ENCODE assay signal across 8 cellular contexts in the genomic region with DNA sequence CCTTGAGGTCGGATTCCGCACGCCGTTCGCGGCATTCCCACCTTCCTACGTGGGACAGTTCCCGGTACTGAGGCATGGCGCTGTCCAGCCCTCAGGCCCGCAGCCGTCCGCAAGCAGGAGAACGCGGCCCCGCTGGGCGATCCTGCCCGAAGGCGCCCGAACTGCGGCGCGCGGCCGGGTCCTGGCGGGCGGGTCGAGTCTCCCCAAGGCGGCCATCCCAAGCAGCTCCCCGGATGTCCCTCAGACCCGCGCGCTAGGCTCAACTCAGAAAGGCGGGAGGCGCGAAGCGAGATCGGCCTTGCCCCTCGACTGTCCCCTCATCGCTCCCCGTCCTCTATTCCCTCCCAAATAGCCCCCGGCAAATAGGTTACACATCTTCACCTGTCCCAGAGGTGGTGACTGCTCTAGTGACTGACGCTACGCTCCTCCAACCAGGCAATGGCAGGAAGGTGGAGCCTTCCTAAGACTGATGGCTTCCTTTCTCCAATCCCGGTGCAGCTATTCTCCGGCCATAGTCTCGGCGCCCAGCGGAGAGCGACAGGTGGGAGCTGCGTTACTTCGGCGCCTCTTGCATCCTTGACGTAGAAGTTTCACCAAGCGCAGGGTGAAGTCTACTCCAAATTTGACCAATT. TPM values are rescaled to one million over a fixed set of nuclear protein-coding genes. Genes with fewer than 3 reads are reported as not detected.
DNase-seq lines count a peak whose midpoint lies in the region; ATAC-seq, FAIRE-seq and TF ChIP-seq lines count a peak whose summit lies in the region.

No MANE protein-coding gene starts in this region.

- peak overlapping the region; percentile 82 to 89 for H3K27ac ChIP-seq in A549
- H3K27ac ChIP-seq in sigmoid colon = peak overlapping the region; percentile 86 to 96 (median 96)

- H3K9me3 ChIP-seq in A549 (no peaks in the 10 kb centered on the region), sigmoid colon (no peaks in the 10 kb centered on the region)

- H3K4me3 Mint-ChIP-seq in brain = no peak overlapping the region

- ATAC-seq in A549 (peak; percentile 87 to 90), GM18861 (IDR thresholded peaks at IDR 0.05; ENCODE audit: unreplicated experiment) (peak; percentile 61), HG03066 (IDR thresholded peaks at IDR 0.05; ENCODE audit: low read depth, unreplicated experiment) (peak; percentile 65)

- TF ChIP-seq CTCF in A549 (IDR thresholded peaks at IDR 0.05) (no peak), brain (conservative IDR thresholded peaks at IDR 0.05) (no peak), sigmoid colon (IDR thresholded peaks at IDR 0.05) (no peak)

- peaks cover 0 to 2% (median 0%) of the 10 kb centered on the region in 4 donors for H3K36me3 ChIP-seq in sigmoid colon

- CTCF ChIA-PET in A549 (lab: Yijun Ruan, JAX) = interaction anchor here (1.0 to 1.4 kb wide), 3 partner anchors 22 to 157 kb away, joined by 3 to 4 read pairs (median 3); no protein-coding TSS in a partner anchor

- H3K27me3 Mint-ChIP-seq in brain = peaks cover 7% of the 10 kb centered on the region

- H3K36me3 Mint-ChIP-seq in brain = peaks cover 28% of the 10 kb centered on the region

- TF ChIP-seq POLR2A in A549 (IDR thresholded peaks at IDR 0.05; ENCODE audit: low read length) (peak; percentile 40; the same call in 1 of the 2 replicates), sigmoid colon (IDR thresholded peaks at IDR 0.05) (peak in 1 of 2 donors; percentile 29)

- no peak for TF ChIP-seq EP300 in A549 (IDR thresholded peaks at IDR 0.05)
- no peak for TF ChIP-seq EP300 in sigmoid colon (IDR thresholded peaks at IDR 0.05)

- H3K4me1 ChIP-seq in A549 = peaks cover 37% of the 10 kb centered on the region
- peaks cover 0 to 44% (median 40%) of the 10 kb centered on the region in 4 donors for H3K4me1 ChIP-seq in sigmoid colon

- under 1% methylated on average over 51 of the region's 54 CpGs for WGBS in A549 (ENCODE audit: missing lambda C conversion rate)
- WGBS in sigmoid colon, 2 donors = 0 to 1% methylated on average over 54 of the region's 54 CpGs

- H3K27ac Mint-ChIP-seq in brain = peak overlapping the region in 4 of 5 experiments; percentile 92 to 98 (median 94)

- peaks cover 46% of the 10 kb centered on the region for H3K4me1 Mint-ChIP-seq in brain

- peak; percentile 97 to 98 for DNase-seq in A549 (ENCODE audit: low read depth in 1 of 2, low spot score in 1 of 2)
- DNase-seq in NCI-H2107 treated with DMSO at 0.1 percent for 48 hours (lab: John Stamatoyannopoulos, UW; ENCODE audit: unreplicated experiment) = peak; percentile 75
- peak; percentile 90 for DNase-seq in UCSD-AML1 (lab: John Stamatoyannopoulos, UW; ENCODE audit: unreplicated experiment)
- peak; percentile 96 for DNase-seq in sigmoid colon

- no peak for TF ChIP-seq RAD21 in A549 (conservative IDR thresholded peaks at IDR 0.05 in 1 of 2, IDR thresholded peaks at IDR 0.05 in 1 of 2)

- H3K4me2 ChIP-seq in A549 = peak overlapping the region; percentile 69

- peaks cover 0 to 5% (median 0%) of the 10 kb centered on the region in 5 experiments for H3K9me3 Mint-ChIP-seq in brain

- H3K27me3 ChIP-seq in sigmoid colon = no peaks in the 10 kb centered on the region

- POLR2A ChIA-PET in A549 (lab: Yijun Ruan, JAX) = interaction anchor here (0.6 to 2.7 kb wide), 14 partner anchors 8 to 325 kb away, joined by 3 to 15 read pairs (median 7); partner anchors contain the start of genes EIF4EBP3, HARS1, HARS2 and HBEGF

- intact Hi-C loops in sigmoid colon (cut with DNase I) = loop anchor here (5.0 kb wide), 3 partner anchors 146 to 291 kb away; partner anchors contain the start of genes EIF4EBP3, HARS1, HARS2 and IK

- FAIRE-seq in A549 (lab: Jason Lieb, UNC) = no peak

- H3K4me3 ChIP-seq in A549 (peak overlapping the region; percentile 58), iPS-11a (ENCODE audit: low read depth, low read length) (peak overlapping the region; percentile 89), sigmoid colon (peak overlapping the region; percentile 67 to 94 (median 82))

TF ChIP-seq in A549, 52 proteins besides CTCF, POLR2A, EP300 and RAD21 (continues in another document):
- TF ChIP-seq CHD4 (IDR thresholded peaks at IDR 0.05; ENCODE audit: borderline replicate concordance) = no peak
- no peak for TF ChIP-seq SREBF2 (IDR thresholded peaks at IDR 0.05)
- TF ChIP-seq NFE2L2 (conservative IDR thresholded peaks at IDR 0.05; ENCODE audit: low read length) = no peak
- no peak for TF ChIP-seq KDM5A (IDR thresholded peaks at IDR 0.05)
- no peak for TF ChIP-seq MAZ (IDR thresholded peaks at IDR 0.05; ENCODE audit: borderline replicate concordance, low read depth, low read length)
- TF ChIP-seq FOXS1 (CRISPR knock-in tag; IDR thresholded peaks at IDR 0.05) = no peak
- no peak for TF ChIP-seq RNF2 (IDR thresholded peaks at IDR 0.05; ENCODE audit: borderline replicate concordance, low read depth)
- no peak for TF ChIP-seq JUNB (IDR thresholded peaks at IDR 0.05)
- TF ChIP-seq ESRRA (IDR thresholded peaks at IDR 0.05; ENCODE audit: borderline replicate concordance, low read length) = no peak
- no peak for TF ChIP-seq POLR2AphosphoS2 (conservative IDR thresholded peaks at IDR 0.05; ENCODE audit: low read length)
- TF ChIP-seq BHLHE40 (IDR thresholded peaks at IDR 0.05; ENCODE audit: low read depth, low read length) = no peak
- peak in 1 of 2 experiments; percentile 24; a peak in 1 of 5 replicates for TF ChIP-seq JUN (IDR thresholded peaks at IDR 0.05)
- TF ChIP-seq RARB (CRISPR knock-in tag; IDR thresholded peaks at IDR 0.05) = no peak
- no peak for TF ChIP-seq NR3C1 (IDR thresholded peaks at IDR 0.05)
- TF ChIP-seq RFX5 (IDR thresholded peaks at IDR 0.05) = no peak
- no peak for TF ChIP-seq ZC3H11A (IDR thresholded peaks at IDR 0.05)
- TF ChIP-seq, protein P1, sequence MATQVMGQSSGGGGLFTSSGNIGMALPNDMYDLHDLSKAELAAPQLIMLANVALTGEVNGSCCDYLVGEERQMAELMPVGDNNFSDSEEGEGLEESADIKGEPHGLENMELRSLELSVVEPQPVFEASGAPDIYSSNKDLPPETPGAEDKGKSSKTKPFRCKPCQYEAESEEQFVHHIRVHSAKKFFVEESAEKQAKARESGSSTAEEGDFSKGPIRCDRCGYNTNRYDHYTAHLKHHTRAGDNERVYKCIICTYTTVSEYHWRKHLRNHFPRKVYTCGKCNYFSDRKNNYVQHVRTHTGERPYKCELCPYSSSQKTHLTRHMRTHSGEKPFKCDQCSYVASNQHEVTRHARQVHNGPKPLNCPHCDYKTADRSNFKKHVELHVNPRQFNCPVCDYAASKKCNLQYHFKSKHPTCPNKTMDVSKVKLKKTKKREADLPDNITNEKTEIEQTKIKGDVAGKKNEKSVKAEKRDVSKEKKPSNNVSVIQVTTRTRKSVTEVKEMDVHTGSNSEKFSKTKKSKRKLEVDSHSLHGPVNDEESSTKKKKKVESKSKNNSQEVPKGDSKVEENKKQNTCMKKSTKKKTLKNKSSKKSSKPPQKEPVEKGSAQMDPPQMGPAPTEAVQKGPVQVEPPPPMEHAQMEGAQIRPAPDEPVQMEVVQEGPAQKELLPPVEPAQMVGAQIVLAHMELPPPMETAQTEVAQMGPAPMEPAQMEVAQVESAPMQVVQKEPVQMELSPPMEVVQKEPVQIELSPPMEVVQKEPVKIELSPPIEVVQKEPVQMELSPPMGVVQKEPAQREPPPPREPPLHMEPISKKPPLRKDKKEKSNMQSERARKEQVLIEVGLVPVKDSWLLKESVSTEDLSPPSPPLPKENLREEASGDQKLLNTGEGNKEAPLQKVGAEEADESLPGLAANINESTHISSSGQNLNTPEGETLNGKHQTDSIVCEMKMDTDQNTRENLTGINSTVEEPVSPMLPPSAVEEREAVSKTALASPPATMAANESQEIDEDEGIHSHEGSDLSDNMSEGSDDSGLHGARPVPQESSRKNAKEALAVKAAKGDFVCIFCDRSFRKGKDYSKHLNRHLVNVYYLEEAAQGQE (IDR thresholded peaks at IDR 0.05) = peak; percentile 93
- TF ChIP-seq HOXB13 (CRISPR knock-in tag; IDR thresholded peaks at IDR 0.05; ENCODE audit: low read depth) = no peak
- TF ChIP-seq FOSL2 (IDR thresholded peaks at IDR 0.05) = no peak
- no peak for TF ChIP-seq FOSL2 (CRISPR knock-in tag; IDR thresholded peaks at IDR 0.05)
- peak; percentile 22; the same call in 1 of the 2 replicates for TF ChIP-seq EHMT2 (IDR thresholded peaks at IDR 0.05; ENCODE audit: low read depth)
- no peak for TF ChIP-seq KDM1A (IDR thresholded peaks at IDR 0.05; ENCODE audit: low read depth)

RNA-seq across cellular contexts. Expression of gene ANKHD1, which starts 0.8 kb away (rescaled TPM):
- polyA plus RNA-seq in A549 (2011; rRNA removed) (94.1 and 111 TPM in 2 replicates), A549 (2017; fragmentation: RNase III; extraction: RNeasy Plus Mini Kit Qiagen cat#74134 plus additional on column Dnase treatment) (44.8 to 46.9 TPM (median 46.3 TPM) in 3 replicates), brain (ENCODE audit: insufficient read depth, low read depth, low replicate concordance) (55.1 TPM), sigmoid colon (10 to 100 TPM; 25.8 to 65.3 (median 26.6) TPM)
- 25.2 and 28.8 TPM in 2 replicates for polyA plus RNA-seq in A549 (2012; cell fraction: cytosol; rRNA removed)
- 42.9 and 52.2 TPM in 2 replicates for polyA plus RNA-seq in A549 (2012; cell fraction: nucleus; rRNA removed)
- polyA minus RNA-seq in A549 (2011; rRNA and poly(A)+ RNA removed) = 113 and 129 TPM in 2 replicates
- total RNA-seq in sigmoid colon = 100 to 1,000 TPM in 3 of 4 donors, 10 to 100 TPM in 1; 93.5 to 109 (median 106) TPM

RNA-seq across cellular contexts. Expression of gene SLC4A9, which starts 40.9 kb away (rescaled TPM):
- polyA plus RNA-seq in A549 (2011; rRNA removed) (not detected in 2 replicates), A549 (2017; fragmentation: RNase III; extraction: RNeasy Plus Mini Kit Qiagen cat#74134 plus additional on column Dnase treatment) (not detected in 3 replicates), brain (ENCODE audit: insufficient read depth, low read depth, low replicate concordance) (not detected), sigmoid colon (under 1 TPM in 1 of 3 donors, not detected in 2; 0.25 TPM)
- 0.01 TPM in 1 of 2 replicates, not detected in the other for polyA plus RNA-seq in A549 (2012; cell fraction: cytosol; rRNA removed)
- 0.02 and 0.06 TPM in 2 replicates for polyA plus RNA-seq in A549 (2012; cell fraction: nucleus; rRNA removed)
- polyA minus RNA-seq in A549 (2011; rRNA and poly(A)+ RNA removed) = 0.08 TPM in 1 of 2 replicates, not detected in the other
- not detected for total RNA-seq in sigmoid colon

RNA-seq across cellular contexts. Expression of gene HBEGF, which starts 54.4 kb away (rescaled TPM):
- 4.2 and 5.0 TPM in 2 replicates for polyA plus RNA-seq in A549 (2011; rRNA removed)
- polyA plus RNA-seq in A549 (2012; cell fraction: cytosol; rRNA removed) = 3.0 and 4.3 TPM in 2 replicates
- polyA plus RNA-seq in A549 (2012; cell fraction: nucleus; rRNA removed) = 4.0 and 6.1 TPM in 2 replicates
- polyA plus RNA-seq in A549 (2017; fragmentation: RNase III; extraction: RNeasy Plus Mini Kit Qiagen cat#74134 plus additional on column Dnase treatment) = 3.4 to 5.1 TPM (median 3.5 TPM) in 3 replicates
- polyA minus RNA-seq in A549 (2011; rRNA and poly(A)+ RNA removed) = 1.3 and 1.4 TPM in 2 replicates
- polyA plus RNA-seq in brain (ENCODE audit: insufficient read depth, low read depth, low replicate concordance) = 8.8 TPM
- 10 to 100 TPM in 2 of 4 donors, 1 to 10 TPM in 2; 4.7 to 17.6 (median 10.4) TPM for total RNA-seq in sigmoid colon
- polyA plus RNA-seq in sigmoid colon = 10 to 100 TPM in 2 of 3 donors, 1 to 10 TPM in 1; 5.4 to 15.0 (median 11.6) TPM

Comparison
In these comparisons a context has a peak if more than half of its experiments do, and no peak if none do; other contexts are left out.
1. Peak in every context shown above with its lines: DNase-seq, ATAC-seq, H3K4me3 ChIP-seq and H3K27ac ChIP-seq.